8 cellular contexts compared by ENCODE assay signal in genomic region chr11:86869966-86870570, GRCh38.
DNase-seq lines count a peak whose midpoint lies in the region; ATAC-seq lines count a peak whose summit lies in the region.

No MANE protein-coding gene starts in this region.

- peak; percentile 69 for ATAC-seq in GM19467 (IDR thresholded peaks at IDR 0.05; ENCODE audit: unreplicated experiment)

- no peaks in the 10 kb centered on the region for H3K36me3 ChIP-seq in SJCRH30
- H3K36me3 ChIP-seq in effector memory CD4-positive, alpha-beta T cell (ENCODE audit: control insufficient read depth, insufficient read depth, low read length), result no peaks in the 10 kb centered on the region

- H3K27ac ChIP-seq in SJCRH30, result no peak overlapping the region
- H3K27ac ChIP-seq in effector memory CD4-positive, alpha-beta T cell (ENCODE audit: insufficient read depth, low read length, poor library complexity, severe bottlenecking), result no peak overlapping the region

- H3K4me1 ChIP-seq in SJCRH30, result peaks cover 24% of the 10 kb centered on the region
- no peaks in the 10 kb centered on the region for H3K4me1 ChIP-seq in effector memory CD4-positive, alpha-beta T cell (ENCODE audit: control insufficient read depth, insufficient read depth, low read length, poor library complexity, severe bottlenecking)

- DNase-seq in D341Med (ENCODE audit: low spot score) (peak; percentile 70), HT-29 (ENCODE audit: low spot score) (peak; percentile 81), SJCRH30 (peak; percentile 74 to 92), amniotic stem cell (lab: John Stamatoyannopoulos, UW) (peak; percentile 17), hepatic stellate cell (ENCODE audit: low spot score) (peak; percentile 68), skeletal muscle cell (ENCODE audit: low read depth) (peak; percentile 19)
- no peak for DNase-seq in effector memory CD4-positive, alpha-beta T cell

- H3K4me3 ChIP-seq in SJCRH30 (no peak overlapping the region), skeletal muscle cell (ENCODE audit: low read depth, low read length) (no peak overlapping the region)
- H3K4me3 ChIP-seq in effector memory CD4-positive, alpha-beta T cell (ENCODE audit: insufficient read depth, low read depth, low read length, poor library complexity, severe bottlenecking), result no peak overlapping the region

- no peaks in the 10 kb centered on the region for H3K9me3 ChIP-seq in SJCRH30 (replicated peaks)
- H3K9me3 ChIP-seq in effector memory CD4-positive, alpha-beta T cell (ENCODE audit: control insufficient read depth, low read length), result no peaks in the 10 kb centered on the region

- H3K27me3 ChIP-seq in SJCRH30, result no peaks in the 10 kb centered on the region
- no peaks in the 10 kb centered on the region for H3K27me3 ChIP-seq in effector memory CD4-positive, alpha-beta T cell (replicated peaks; ENCODE audit: control insufficient read depth, insufficient read depth, low read length, poor library complexity, severe bottlenecking)

Comparison
In these comparisons a context has a peak if more than half of its experiments do, and no peak if none do; other contexts are left out.
1. DNase-seq: peak in D341Med (single experiment), HT-29 (single experiment), SJCRH30 (2 of 2), amniotic stem cell (single experiment), hepatic stellate cell (single experiment) and skeletal muscle cell (single experiment); none in effector memory CD4-positive, alpha-beta T cell (0 of 3).